ENCODE assay signal across 1 cellular context in genomic region chr20:24560571-24561485, GRCh38.
TF ChIP-seq lines count a peak whose summit lies in the region.

No MANE protein-coding gene starts in this region.

TF ChIP-seq in GM23338, 12 proteins besides CTCF, POLR2A, EP300 and RAD21 (continued from another document):
- TF ChIP-seq REST (IDR thresholded peaks at IDR 0.05; ENCODE audit: unreplicated experiment) (no peak), ETS1 (IDR thresholded peaks at IDR 0.05) (no peak), STAT1 (IDR thresholded peaks at IDR 0.05; ENCODE audit: unreplicated experiment) (no peak)
